5 cellular contexts compared by ENCODE assay signal in genomic region chr1:15071936-15072335, GRCh38.
"Had no signal": no experiment of that assay in that cellular context is flagged by ENCODE, and none has a peak within 500 bp of the region (broad histone marks: within the 10 kb centered on the region; RNA-seq: fewer than 3 reads in every experiment).

No MANE protein-coding gene starts in this region.

- H3K4me3 ChIP-seq: GM23338 had no signal

- H3K9me3 Mint-ChIP-seq: GM23338, H9, IgD-negative memory B cell had no signal

- DNase-seq: H9, HCEC 1CT, KG1 had no signal

- H3K27ac Mint-ChIP-seq: GM23338, H9, IgD-negative memory B cell had no signal

- H3K4me1 Mint-ChIP-seq: GM23338, H9, IgD-negative memory B cell had no signal

- H3K4me3 Mint-ChIP-seq: GM23338, H9, IgD-negative memory B cell had no signal

- H3K36me3 Mint-ChIP-seq: IgD-negative memory B cell had no signal

- H3K27me3 Mint-ChIP-seq: IgD-negative memory B cell had no signal
